8 cellular contexts compared by ENCODE assay signal in the genomic region with DNA sequence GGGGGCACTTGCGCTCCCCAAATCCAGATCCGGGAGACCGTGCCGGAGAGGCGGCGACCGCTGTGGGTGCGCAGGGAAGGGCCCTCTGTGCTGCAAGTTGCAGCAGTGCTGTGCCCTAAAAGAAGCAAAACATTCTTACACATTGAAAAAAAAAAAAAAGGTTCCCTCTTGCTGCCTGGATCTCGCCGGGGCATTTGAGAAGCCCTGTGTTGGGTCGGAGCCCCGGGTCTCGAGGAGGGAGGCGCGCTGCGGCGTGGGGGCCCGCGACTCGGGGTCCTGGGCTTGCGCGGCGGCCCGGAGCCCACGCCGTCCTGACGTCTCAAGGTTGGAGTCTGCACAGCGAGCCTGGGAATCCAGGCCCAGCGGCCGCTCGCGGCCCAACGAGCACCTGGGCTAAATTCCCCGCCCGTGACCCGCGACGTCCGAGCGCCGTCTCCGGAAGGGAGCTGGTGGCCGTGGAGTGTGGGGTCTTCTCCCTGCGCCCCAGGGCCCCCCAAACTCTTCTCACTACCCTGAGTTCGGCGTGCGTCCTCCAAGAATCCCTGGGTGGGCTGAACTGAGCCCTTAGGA. TPM values are rescaled to one million over a fixed set of nuclear protein-coding genes. Genes with fewer than 3 reads are reported as not detected.
DNase-seq lines count a peak whose midpoint lies in the region; ATAC-seq and TF ChIP-seq lines count a peak whose summit lies in the region.

No MANE protein-coding gene starts in this region.

- no peaks in the 10 kb centered on the region; the same call in 1 of the 2 replicates for H3K36me3 Mint-ChIP-seq in HFFc6 (ENCODE audit: low read depth)
- H3K36me3 Mint-ChIP-seq in type B pancreatic cell, result no peaks in the 10 kb centered on the region

- H3K4me3 Mint-ChIP-seq in HFFc6 (peak overlapping the region; percentile 81), type B pancreatic cell (peak overlapping the region; percentile 85)

- peak overlapping the region; percentile 87; the same call in 1 of the 2 replicates for H3K27ac ChIP-seq in ACC112 (ENCODE audit: low read depth, low read length)
- H3K27ac ChIP-seq in lower lobe of right lung, result peak overlapping the region; percentile 97

- in situ Hi-C loops in KBM-7 (cut with MboI; ENCODE audit: low pct_unique_long_range_greater_than_20kb, low sequenced_read_pairs), result no loop called here

- intact Hi-C loops in lower lobe of right lung (cut with DNase I), result no loop called here

- peaks cover 12% of the 10 kb centered on the region for H3K4me1 Mint-ChIP-seq in HFFc6 (ENCODE audit: low read depth)
- H3K4me1 Mint-ChIP-seq in type B pancreatic cell (ENCODE audit: unreplicated experiment), result peaks cover 13% of the 10 kb centered on the region

- peaks cover 31% of the 10 kb centered on the region for H3K79me2 ChIP-seq in ACC112 (ENCODE audit: control insufficient read depth, insufficient read depth, low read length, unreplicated experiment)

- peak; percentile 77 for TF ChIP-seq CTCF in HFFc6 (IDR thresholded peaks at IDR 0.05)
- peak; percentile 38 for TF ChIP-seq CTCF in choroid plexus epithelial cell (conservative IDR thresholded peaks at IDR 0.05; ENCODE audit: low read depth, low read length)
- peak; percentile 58 for TF ChIP-seq CTCF in lower lobe of right lung (IDR thresholded peaks at IDR 0.05)
- TF ChIP-seq CTCF in type B pancreatic cell (conservative IDR thresholded peaks at IDR 0.05), result peak; percentile 71

- peak; percentile 76 for DNase-seq in HFFc6
- peak; percentile 58 for DNase-seq in choroid plexus epithelial cell (ENCODE audit: low read depth)
- peak; percentile 59 for DNase-seq in lower lobe of right lung
- DNase-seq in type B pancreatic cell (ENCODE audit: extremely low spot score, unreplicated experiment), result no peak
- DNase-seq in KBM-7, result no peak
- no peak for DNase-seq in NCI-H1092 treated with DMSO at 0.1 percent for 48 hours (lab: John Stamatoyannopoulos, UW)

- H3K27me3 Mint-ChIP-seq in HFFc6 (ENCODE audit: insufficient read depth) (peaks cover 4% of the 10 kb centered on the region; the same call in 1 of the 2 replicates), type B pancreatic cell (no peaks in the 10 kb centered on the region)

- H3K27me3 ChIP-seq in ACC112 (ENCODE audit: insufficient read depth, low read length), result no peaks in the 10 kb centered on the region
- H3K27me3 ChIP-seq in lower lobe of right lung (ENCODE audit: low read depth), result no peaks in the 10 kb centered on the region

- H3K27ac Mint-ChIP-seq in HFFc6, result peak overlapping the region; percentile 70
- peak overlapping the region; percentile 89 for H3K27ac Mint-ChIP-seq in type B pancreatic cell

- H3K4me3 ChIP-seq in ACC112 (ENCODE audit: low read depth, low read length) (peak overlapping the region; percentile 89), choroid plexus epithelial cell (ENCODE audit: low read depth, low read length) (peak overlapping the region; percentile 74), lower lobe of right lung (peak overlapping the region; percentile 77)

- H2AFZ ChIP-seq in ACC112 (ENCODE audit: low read length, unreplicated experiment), result peak overlapping the region; percentile 63

- H3K36me3 ChIP-seq in ACC112 (ENCODE audit: insufficient read depth, low read length) (no peaks in the 10 kb centered on the region), lower lobe of right lung (no peaks in the 10 kb centered on the region)

- H3K9me3 Mint-ChIP-seq in HFFc6, result no peaks in the 10 kb centered on the region
- H3K9me3 Mint-ChIP-seq in type B pancreatic cell, result no peaks in the 10 kb centered on the region

- ATAC-seq in lower lobe of right lung, result peak; percentile 15 to 27
- no peak for ATAC-seq in GM18907 (IDR thresholded peaks at IDR 0.05; ENCODE audit: unreplicated experiment)

- H3K9me3 ChIP-seq in lower lobe of right lung, result no peaks in the 10 kb centered on the region

- H3K4me1 ChIP-seq in ACC112 (ENCODE audit: control insufficient read depth, insufficient read depth, low read length, unreplicated experiment) (peaks cover 12% of the 10 kb centered on the region), lower lobe of right lung (peaks cover 22% of the 10 kb centered on the region)

RNA-seq across cellular contexts. Expression of a gene that starts 1.3 kb away (rescaled TPM):
- total RNA-seq in HFFc6 (2021; fragmentation: NEBNext Ultra II Directional; extraction: Animal tissue kit (Norgen Biotek cat#: 25700)), result 10 to 100 TPM; 70.6 to 86.9 (median 78.8) TPM
- total RNA-seq in lower lobe of right lung (73.0 TPM), type B pancreatic cell (ENCODE audit: low replicate concordance) (101 and 113 TPM in 2 replicates)

Comparison
In these comparisons a context has a peak if more than half of its experiments do, and no peak if none do; other contexts are left out.
1. DNase-seq: peak in HFFc6 (single experiment), choroid plexus epithelial cell (single experiment) and lower lobe of right lung (single experiment); none in type B pancreatic cell (single experiment), KBM-7 (single experiment) and NCI-H1092 treated with DMSO at 0.1 percent for 48 hours (single experiment).
2. Peak in every context shown above with its lines, with median percentiles within 50 percentile points of each other: H3K4me3 ChIP-seq and CTCF ChIP-seq.